Comparison of ENCODE assay signal across 24 cellular contexts in the genomic region with DNA sequence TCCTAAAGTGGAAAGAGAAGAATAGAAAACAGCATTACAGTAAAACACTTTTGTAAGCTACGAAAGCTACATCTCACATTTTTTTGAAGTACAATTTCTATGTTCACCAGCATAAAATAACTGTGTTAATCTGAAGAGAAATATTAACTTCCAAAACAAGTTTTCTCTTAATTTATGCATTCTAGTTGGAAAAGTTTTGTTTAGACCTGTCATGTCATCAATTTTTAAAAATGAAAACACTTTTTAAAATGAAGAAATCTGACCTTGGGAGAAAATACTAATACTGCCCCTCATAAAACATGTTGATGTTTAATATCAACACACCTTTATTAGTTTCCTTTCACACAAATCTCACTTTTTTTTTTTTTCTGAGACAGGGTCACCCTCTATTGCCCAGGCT. TPM values are rescaled to one million over a fixed set of nuclear protein-coding genes. Genes with fewer than 3 reads are reported as not detected.
DNase-seq lines count a peak whose midpoint lies in the region; ATAC-seq, FAIRE-seq and TF ChIP-seq lines count a peak whose summit lies in the region.
"Had no signal": no experiment of that assay in that cellular context is flagged by ENCODE, and none has a peak within 500 bp of the region (broad histone marks: within the 10 kb centered on the region; RNA-seq: fewer than 3 reads in every experiment).

No MANE protein-coding gene starts in this region.

- no peak overlapping the region for H3K23ac ChIP-seq in mesenchymal stem cell (ENCODE audit: low read length in 2 of 2)

- H3K9ac ChIP-seq in HepG2 (ENCODE audit: insufficient read depth, low read depth, low read length) (no peak overlapping the region), mesenchymal stem cell (ENCODE audit: low read length) (peak overlapping the region; percentile 39)
- H3K9ac ChIP-seq: BLaER1 treated with 17β-estradiol and CSF1 and Interleukin-3, amounts not matched to agents 10 nM and 100 nM had no signal

- no peak overlapping the region for H2BK5ac ChIP-seq in mesenchymal stem cell (ENCODE audit: low read depth, low read length, poor library complexity, severe bottlenecking)

- H4K91ac ChIP-seq in mesenchymal stem cell (ENCODE audit: low read length): no peak overlapping the region

- ATAC-seq in right lobe of liver (no peak), HepG2 (no peak)
- ATAC-seq: GM12878, Panc1 had no signal

- no peaks in the 10 kb centered on the region for H4K20me1 ChIP-seq in HepG2 (ENCODE audit: insufficient read depth, low read length)
- H4K20me1 ChIP-seq: BLaER1 treated with 17β-estradiol and CSF1 and Interleukin-3, amounts not matched to agents 10 nM and 100 nM had no signal

- no peak overlapping the region for H3K4me3 ChIP-seq in right lobe of liver
- no peak overlapping the region for H3K4me3 ChIP-seq in HepG2 (replicated peaks in 1 of 3; ENCODE audit: insufficient read depth in 1 of 3, low read depth in 2 of 3, low read length in 3 of 3)
- peak overlapping the region in 1 of 2 experiments; percentile 30 for H3K4me3 ChIP-seq in mesenchymal stem cell (ENCODE audit: insufficient read depth in 1 of 2, low read depth in 1 of 2, low read length in 2 of 2)
- H3K4me3 ChIP-seq: BLaER1 treated with 17β-estradiol and CSF1 and Interleukin-3, amounts not matched to agents 10 nM and 100 nM; GM12878; MG63 had no signal

- no peaks in the 10 kb centered on the region for H3K79me2 ChIP-seq in HepG2 (ENCODE audit: insufficient read depth, low read length)

- TF ChIP-seq RAD21 in HepG2 (CRISPR knock-in tag; IDR thresholded peaks at IDR 0.05): no peak

- H2BK120ac ChIP-seq in mesenchymal stem cell (ENCODE audit: low read depth, low read length): no peak overlapping the region

- H4K8ac ChIP-seq in mesenchymal stem cell (ENCODE audit: low read length): no peak overlapping the region

- in situ Hi-C loops in HepG2 (cut with HindIII; ENCODE audit: extremely low pct_ligation_motif_present, low pct_unique_long_range_greater_than_20kb): loop anchor here (5.0 to 10.0 kb wide), 2 partner anchors 121 to 193 kb away; a partner anchor contains a TSS

- CTCF ChIA-PET in HepG2 (lab: Yijun Ruan, JAX; ENCODE audit: low intra/inter-chr PET ratio, low total read pairs): interaction anchor here (3.4 kb wide), 1 partner anchor 195 kb away, joined by 44 read pairs; no protein-coding TSS in a partner anchor

- no peak for FAIRE-seq in HepG2 (lab: Jason Lieb, UNC)
- FAIRE-seq: GM12878 had no signal

- H3K27me3 ChIP-seq in right lobe of liver (no peaks in the 10 kb centered on the region), HepG2 (ENCODE audit: control insufficient read depth in 1 of 2, insufficient read depth in 2 of 2, low read length in 2 of 2) (no peaks in the 10 kb centered on the region), mesenchymal stem cell (ENCODE audit: control insufficient read depth in 1 of 2, insufficient read depth in 1 of 2, low read length in 2 of 2) (no peaks in the 10 kb centered on the region)
- H3K27me3 ChIP-seq: BLaER1 treated with 17β-estradiol and CSF1 and Interleukin-3, amounts not matched to agents 10 nM and 100 nM; MG63 had no signal

- H3K36me3 ChIP-seq in right lobe of liver (no peaks in the 10 kb centered on the region), HepG2 (replicated peaks in 1 of 2; ENCODE audit: control insufficient read depth in 1 of 2, insufficient read depth in 2 of 2, low read length in 2 of 2) (no peaks in the 10 kb centered on the region), mesenchymal stem cell (ENCODE audit: control insufficient read depth in 1 of 2, insufficient read depth in 2 of 2, low read depth in 1 of 2, low read length in 2 of 2) (no peaks in the 10 kb centered on the region)
- H3K36me3 ChIP-seq: BLaER1 treated with 17β-estradiol and CSF1 and Interleukin-3, amounts not matched to agents 10 nM and 100 nM; MG63 had no signal

- H2BK15ac ChIP-seq in mesenchymal stem cell (ENCODE audit: low read depth, poor library complexity, severe bottlenecking): no peak overlapping the region

- H3K4ac ChIP-seq in mesenchymal stem cell (ENCODE audit: low read depth in 1 of 2, low read length in 2 of 2): no peak overlapping the region

- no peak overlapping the region for H2AK5ac ChIP-seq in mesenchymal stem cell (ENCODE audit: low read length, severe bottlenecking)

- H2AFZ ChIP-seq in HepG2 (ENCODE audit: low read length) (no peak overlapping the region), mesenchymal stem cell (ENCODE audit: low read depth, low read length) (no peak overlapping the region)

- H3K4me1 ChIP-seq in right lobe of liver (peaks cover 0 to 29% (median 14%) of the 10 kb centered on the region in 4 donors), HepG2 (ENCODE audit: insufficient read depth, low read length) (peaks cover 26% of the 10 kb centered on the region), mesenchymal stem cell (ENCODE audit: control insufficient read depth, insufficient read depth, low read depth, low read length) (peaks cover 2% of the 10 kb centered on the region)
- H3K4me1 ChIP-seq: BLaER1 treated with 17β-estradiol and CSF1 and Interleukin-3, amounts not matched to agents 10 nM and 100 nM had no signal

- H3K18ac ChIP-seq in mesenchymal stem cell (ENCODE audit: low read depth in 1 of 2, low read length in 2 of 2): no peak overlapping the region

- H3K27ac ChIP-seq in right lobe of liver: peak overlapping the region in 2 of 3 donors; percentile 70 to 71
- no peak overlapping the region for H3K27ac ChIP-seq in HepG2 (ENCODE audit: extremely low read length, insufficient read depth, low read length)
- peak overlapping the region; percentile 68 for H3K27ac ChIP-seq in VCaP
- H3K27ac ChIP-seq in mesenchymal stem cell (ENCODE audit: low read length, poor library complexity, severe bottlenecking): no peak overlapping the region
- H3K27ac ChIP-seq: BLaER1 treated with 17β-estradiol and CSF1 and Interleukin-3, amounts not matched to agents 10 nM and 100 nM; RWPE1 had no signal

- no peak overlapping the region for H3K14ac ChIP-seq in mesenchymal stem cell (ENCODE audit: low read length in 2 of 2)

- POLR2A ChIA-PET in HepG2 (lab: Yijun Ruan, JAX): interaction anchor here (1.4 to 1.6 kb wide), 2 partner anchors 70 to 196 kb away, joined by 3 read pairs; no protein-coding TSS in a partner anchor

- no peaks in the 10 kb centered on the region for H3K79me1 ChIP-seq in mesenchymal stem cell (replicated peaks; ENCODE audit: low read length, poor library complexity, severe bottlenecking)

- BruUV-seq in HepG2 (replicated peaks; lab: Mats Ljungman, UMichigan): no TSS peak

- TF ChIP-seq EP300 in HepG2 (IDR thresholded peaks at IDR 0.05; ENCODE audit: low read depth in 2 of 2, low read length in 2 of 2) (no peak), HepG2 (CRISPR knock-in tag; IDR thresholded peaks at IDR 0.05; ENCODE audit: borderline replicate concordance) (no peak)

- H2BK12ac ChIP-seq in mesenchymal stem cell (ENCODE audit: low read length in 2 of 2): no peak overlapping the region

- H3K9me3 ChIP-seq in right lobe of liver (no peaks in the 10 kb centered on the region), HepG2 (ENCODE audit: low read length) (no peaks in the 10 kb centered on the region), mesenchymal stem cell (ENCODE audit: control insufficient read depth, low read length) (peaks cover 4% of the 10 kb centered on the region)
- H3K9me3 ChIP-seq: MG63 had no signal

- TF ChIP-seq POLR2A in right lobe of liver (IDR thresholded peaks at IDR 0.05): no peak
- TF ChIP-seq POLR2A in HepG2 (IDR thresholded peaks at IDR 0.05; ENCODE audit: insufficient read depth in 1 of 2, low read depth in 2 of 2, low read length in 2 of 2): no peak

- 45% methylated on average over 1 of the region's 1 CpG for WGBS in right lobe of liver (ENCODE audit: insufficient coverage, low coverage, low lambda C conversion rate, missing lambda C conversion rate)
- 86% methylated on average over 1 of the region's 1 CpG for WGBS in HepG2 (ENCODE audit: low lambda C conversion rate)
- WGBS in mesenchymal stem cell: no CpG with 5 or more reads among the region's 1 CpG

- no peak for DNase-seq in right lobe of liver
- DNase-seq in HepG2 (ENCODE audit: low spot score): no peak
- no peak for DNase-seq in mesenchymal stem cell
- no peak for DNase-seq in AG08395 (ENCODE audit: low spot score)
- no peak for DNase-seq in SIG-M5 (lab: John Stamatoyannopoulos, UW)
- DNase-seq in DMS153 (lab: John Stamatoyannopoulos, UW): no peak
- DNase-seq in AG20443 (ENCODE audit: low spot score): no peak
- DNase-seq: 8988T; AML-193; CD4-positive, alpha-beta memory T cell; COR-L47; MG63; NCI-H2029; NCI-H446 treated with DMSO at 0.1 percent for 48 hours; NCI-H526; SHP77 had no signal

- no peak overlapping the region for H3K4me2 ChIP-seq in HepG2 (ENCODE audit: low read depth, low read length)
- H3K4me2 ChIP-seq in mesenchymal stem cell (ENCODE audit: low read length, poor library complexity, severe bottlenecking): no peak overlapping the region
- H3K4me2 ChIP-seq: BLaER1 treated with 17β-estradiol and CSF1 and Interleukin-3, amounts not matched to agents 10 nM and 100 nM had no signal

- intact Hi-C loops in right lobe of liver (cut with DNase I): no loop called here
- intact Hi-C loops in HepG2 (cut with micrococcal nuclease; ENCODE audit: unreplicated experiment): loop anchor here (5.0 kb wide), 1 partner anchor 383 kb away; a partner anchor contains a TSS

- no peak for TF ChIP-seq CTCF in right lobe of liver (IDR thresholded peaks at IDR 0.05)
- TF ChIP-seq CTCF in HepG2 (CRISPR knock-in tag; IDR thresholded peaks at IDR 0.05): no peak
- TF ChIP-seq CTCF in VCaP (conservative IDR thresholded peaks at IDR 0.05): no peak

RNA-seq across cellular contexts. Expression of a gene that starts 45.2 kb away (rescaled TPM):
- total RNA-seq in right lobe of liver (1 to 10 TPM in 4 of 6 experiments, under 1 TPM in 2; 0.51 to 2.9 (median 1.3) TPM), HepG2 (2016; rRNA removed; fragmentation: Illumina TruSeq; extraction: Trizol) (not detected in 2 replicates)
- total RNA-seq in HepG2 (2016; cell fraction: cytosol; rRNA removed; fragmentation: Illumina TruSeq; extraction: Trizol; ENCODE audit: low read depth): not detected in 2 replicates
- total RNA-seq in HepG2 (2016; cell fraction: insoluble cytoplasmic fraction; rRNA removed; fragmentation: Illumina TruSeq; extraction: Trizol): not detected in 2 replicates
- not detected in 2 replicates for total RNA-seq in HepG2 (2016; cell fraction: membrane; rRNA removed; fragmentation: Illumina TruSeq; extraction: Trizol)
- not detected in 2 replicates for total RNA-seq in HepG2 (2016; cell fraction: nucleus; rRNA removed; fragmentation: Illumina TruSeq; extraction: Trizol)
- not detected in 2 replicates for polyA plus RNA-seq in HepG2 (2011; rRNA removed)
- not detected in 2 replicates for polyA plus RNA-seq in HepG2 (2011; cell fraction: cytosol; rRNA removed)
- polyA plus RNA-seq in HepG2 (2011; cell fraction: nucleus; rRNA removed): not detected in 2 replicates
- polyA plus RNA-seq in HepG2 (2012): not detected in 2 replicates
- not detected in 2 replicates for polyA plus RNA-seq in HepG2 (2016; cell fraction: cytosol; fragmentation: Illumina TruSeq; extraction: Trizol; ENCODE audit: low read depth)
- not detected in 2 replicates for polyA plus RNA-seq in HepG2 (2016; cell fraction: insoluble cytoplasmic fraction; fragmentation: Illumina TruSeq; extraction: Trizol; ENCODE audit: low read depth)
- not detected in 2 replicates for polyA plus RNA-seq in HepG2 (2016; cell fraction: membrane; fragmentation: Illumina TruSeq; extraction: Trizol; ENCODE audit: low read depth)
- polyA plus RNA-seq in HepG2 (2016; cell fraction: nucleus; fragmentation: Illumina TruSeq; extraction: Trizol; ENCODE audit: insufficient read depth, low read depth): not detected in 2 replicates
- polyA minus RNA-seq in HepG2 (2011; rRNA and poly(A)+ RNA removed; ENCODE audit: low replicate concordance): 0.07 TPM in 1 of 2 replicates, not detected in the other
- polyA minus RNA-seq in HepG2 (2011; cell fraction: cytosol; rRNA and poly(A)+ RNA removed): not detected in 2 replicates
- not detected in 2 replicates for polyA minus RNA-seq in HepG2 (2011; cell fraction: nucleus; rRNA and poly(A)+ RNA removed)
- not detected for polyA plus RNA-seq in mesenchymal stem cell (2013, experiment 1 of 2)
- not detected for polyA plus RNA-seq in mesenchymal stem cell (2013, experiment 2 of 2)
- total RNA-seq: CD4-positive, alpha-beta memory T cell; GM12878; H4; HT-29; LHCN-M2 had no signal
- polyA plus RNA-seq: CD4-positive, alpha-beta memory T cell; GM12878 had no signal

RNA-seq across cellular contexts. Expression of a gene that starts 59.3 kb away (rescaled TPM):
- total RNA-seq in right lobe of liver: 10 to 100 TPM; 15.2 to 35.8 (median 29.9) TPM
- total RNA-seq in HepG2 (2016; rRNA removed; fragmentation: Illumina TruSeq; extraction: Trizol): not detected in 2 replicates
- not detected in 2 replicates for total RNA-seq in HepG2 (2016; cell fraction: cytosol; rRNA removed; fragmentation: Illumina TruSeq; extraction: Trizol; ENCODE audit: low read depth)
- not detected in 2 replicates for total RNA-seq in HepG2 (2016; cell fraction: insoluble cytoplasmic fraction; rRNA removed; fragmentation: Illumina TruSeq; extraction: Trizol)
- not detected in 2 replicates for total RNA-seq in HepG2 (2016; cell fraction: membrane; rRNA removed; fragmentation: Illumina TruSeq; extraction: Trizol)
- not detected in 2 replicates for total RNA-seq in HepG2 (2016; cell fraction: nucleus; rRNA removed; fragmentation: Illumina TruSeq; extraction: Trizol)
- 0.01 TPM in 1 of 2 replicates, not detected in the other for polyA plus RNA-seq in HepG2 (2011; rRNA removed)
- not detected in 2 replicates for polyA plus RNA-seq in HepG2 (2011; cell fraction: cytosol; rRNA removed)
- not detected in 2 replicates for polyA plus RNA-seq in HepG2 (2011; cell fraction: nucleus; rRNA removed)
- not detected in 2 replicates for polyA plus RNA-seq in HepG2 (2012)
- not detected in 2 replicates for polyA plus RNA-seq in HepG2 (2016; cell fraction: cytosol; fragmentation: Illumina TruSeq; extraction: Trizol; ENCODE audit: low read depth)
- polyA plus RNA-seq in HepG2 (2016; cell fraction: insoluble cytoplasmic fraction; fragmentation: Illumina TruSeq; extraction: Trizol; ENCODE audit: low read depth): not detected in 2 replicates
- polyA plus RNA-seq in HepG2 (2016; cell fraction: membrane; fragmentation: Illumina TruSeq; extraction: Trizol; ENCODE audit: low read depth): not detected in 2 replicates
- polyA plus RNA-seq in HepG2 (2016; cell fraction: nucleus; fragmentation: Illumina TruSeq; extraction: Trizol; ENCODE audit: insufficient read depth, low read depth): not detected in 2 replicates
- 0.04 and 69.9 TPM in 2 replicates for polyA minus RNA-seq in HepG2 (2011; rRNA and poly(A)+ RNA removed; ENCODE audit: low replicate concordance)
- polyA minus RNA-seq in HepG2 (2011; cell fraction: cytosol; rRNA and poly(A)+ RNA removed): 0.26 TPM in 1 of 2 replicates, not detected in the other
- under 0.01 and 0.50 TPM in 2 replicates for polyA minus RNA-seq in HepG2 (2011; cell fraction: nucleus; rRNA and poly(A)+ RNA removed)
- polyA plus RNA-seq in mesenchymal stem cell (2013, experiment 1 of 2): 9.5 TPM
- polyA plus RNA-seq in mesenchymal stem cell (2013, experiment 2 of 2): 10.4 TPM
- total RNA-seq: CD4-positive, alpha-beta memory T cell had no signal
- polyA plus RNA-seq: CD4-positive, alpha-beta memory T cell had no signal

Comparison
In these comparisons a context has a peak if more than half of its experiments do, and no peak if none do; other contexts are left out.
1. H3K27ac ChIP-seq: peak in right lobe of liver (2 of 3) and VCaP (single experiment); none in HepG2 (single experiment) and mesenchymal stem cell (single experiment).
2. RNA of a gene that starts 59.3 kb away (total RNA-seq): 15.2 to 35.8 TPM in right lobe of liver; not detected in HepG2; every median in the first group is over 10 times any median in the second.